8 cellular contexts compared by ENCODE assay signal in genomic region chr7:88357794-88358533, GRCh38. TPM values are rescaled to one million over a fixed set of nuclear protein-coding genes. Genes with fewer than 3 reads are reported as not detected.
DNase-seq lines count a peak whose midpoint lies in the region; ATAC-seq and TF ChIP-seq lines count a peak whose summit lies in the region.

No MANE protein-coding gene starts in this region.

- peak overlapping the region; percentile 71 for H3K4me2 ChIP-seq in Loucy (ENCODE audit: low read depth, low read length, poor library complexity, severe bottlenecking)

- no peaks in the 10 kb centered on the region for H3K27me3 ChIP-seq in Loucy (ENCODE audit: insufficient read depth, low read length, poor library complexity, severe bottlenecking)

- no peaks in the 10 kb centered on the region for H3F3A ChIP-seq in Loucy (ENCODE audit: low read depth)

- TF ChIP-seq CTCF in Loucy (conservative IDR thresholded peaks at IDR 0.05; ENCODE audit: low read length) (peak; percentile 77), coronary artery (IDR thresholded peaks at IDR 0.05) (no peak)

- H3K4me3 ChIP-seq in Loucy (ENCODE audit: low read length, poor library complexity, severe bottlenecking), result peak overlapping the region; percentile 71
- H3K4me3 ChIP-seq in coronary artery, result peak overlapping the region; percentile 38

- no peaks in the 10 kb centered on the region for H4K20me1 ChIP-seq in Loucy (ENCODE audit: insufficient read depth, low read length, poor library complexity, severe bottlenecking)

- peaks cover 4% of the 10 kb centered on the region for H3K4me1 ChIP-seq in Loucy (ENCODE audit: insufficient read depth, low read length, poor library complexity, severe bottlenecking)

- peak; percentile 8 for DNase-seq in G401 (ENCODE audit: low spot score)
- no peak for DNase-seq in coronary artery (ENCODE audit: low spot score)
- DNase-seq in renal cortical epithelial cell (ENCODE audit: low read depth), result peak; percentile 36
- DNase-seq in epidermal melanocyte (ENCODE audit: insufficient read length, low spot score), result no peak
- DNase-seq in activated T-cell treated with anti-CD3 and anti-CD28 coated beads, Interleukin-2, amount 50 U/mL, for 48 hours, result no peak
- DNase-seq in stimulated activated CD8-positive, alpha-beta memory T cell treated with anti-CD3 and anti-CD28 coated beads, Interleukin-4, amount 100 ng/mL, for 48 hours, result no peak

- no peaks in the 10 kb centered on the region for H3K36me3 ChIP-seq in Loucy (ENCODE audit: insufficient read depth, low read length)

- H3K79me2 ChIP-seq in Loucy (ENCODE audit: insufficient read depth, low read length), result no peaks in the 10 kb centered on the region

- no peaks in the 10 kb centered on the region for H3K9me2 ChIP-seq in Loucy (replicated peaks; ENCODE audit: low read depth, low read length)

- no peaks in the 10 kb centered on the region for H3K9me3 ChIP-seq in Loucy (ENCODE audit: insufficient read depth, low read depth, low read length)

- H3K9ac ChIP-seq in Loucy (ENCODE audit: low read depth, low read length, poor library complexity, severe bottlenecking), result no peak overlapping the region

- H3K27ac ChIP-seq in coronary artery, result no peak overlapping the region

- peak overlapping the region; percentile 88 for H2AFZ ChIP-seq in Loucy (ENCODE audit: low read length)

- in situ Hi-C loops in G401 (cut with HindIII; ENCODE audit: low sequenced_read_pairs), result no loop called here

- ATAC-seq in GM21619 (IDR thresholded peaks at IDR 0.05; ENCODE audit: unreplicated experiment), result peak; percentile 77

RNA-seq across cellular contexts. Expression of gene STEAP4, which starts 51.3 kb away (rescaled TPM):
- not detected in 2 replicates for total RNA-seq in G401 (2014; rRNA removed; shearing (Covaris generic))
- total RNA-seq in renal cortical epithelial cell, result 0.30 and 2.1 TPM in 2 replicates

Comparison
In these comparisons a context has a peak if more than half of its experiments do, and no peak if none do; other contexts are left out.
1. DNase-seq: peak in G401 (single experiment) and renal cortical epithelial cell (single experiment); none in coronary artery (single experiment), epidermal melanocyte (single experiment), activated T-cell treated with anti-CD3 and anti-CD28 coated beads, Interleukin-2, amount 50 U/mL, for 48 hours (0 of 2) and stimulated activated CD8-positive, alpha-beta memory T cell treated with anti-CD3 and anti-CD28 coated beads, Interleukin-4, amount 100 ng/mL, for 48 hours (single experiment).